In genomic region chr2:135532581-135532980, GRCh38 we compare ENCODE assay signal across 8 cellular contexts. TPM values are rescaled to one million over a fixed set of nuclear protein-coding genes. Genes with fewer than 3 reads are reported as not detected.
DNase-seq lines count a peak whose midpoint lies in the region; ATAC-seq and TF ChIP-seq lines count a peak whose summit lies in the region.
"Had no signal": no experiment of that assay in that cellular context is flagged by ENCODE, and none has a peak within 500 bp of the region (broad histone marks: within the 10 kb centered on the region; RNA-seq: fewer than 3 reads in every experiment).

No MANE protein-coding gene starts in this region.

- H3K4me3 Mint-ChIP-seq in natural killer cell, result no peak overlapping the region

- in situ Hi-C loops in GM23248 (cut with MboI) (no loop called here), gastrocnemius medialis (cut with MboI; ENCODE audit: low sequenced_read_pairs in 4 of 4) (loop anchor here in 2 of 4 donors (10.0 to 25.0 kb wide), 2 partner anchors 212 to 455 kb away; partner anchors contain the start of genes DARS1 (in 1 of the 2) and UBXN4 (in 1 of the 2))

- H3K36me3 ChIP-seq in GM23248 (ENCODE audit: low read depth) (no peaks in the 10 kb centered on the region), OCI-LY1 (ENCODE audit: insufficient read depth, low read length) (peaks cover 25% of the 10 kb centered on the region), gastrocnemius medialis (no peaks in the 10 kb centered on the region)

- 0 out of 2 replicates have a peak, but pooled peaks cover 5% of the 10 kb centered on the region for H4K20me1 ChIP-seq in GM23248 (ENCODE audit: insufficient read depth)
- no peaks in the 10 kb centered on the region for H4K20me1 ChIP-seq in OCI-LY1 (ENCODE audit: insufficient read depth, low read length)

- H3K4me1 Mint-ChIP-seq in natural killer cell, result peaks cover 10 to 20% of the 10 kb centered on the region in 2 donors

- peak overlapping the region; percentile 96 for H3K4me3 ChIP-seq in GM23248
- H3K4me3 ChIP-seq in OCI-LY1 (ENCODE audit: low read depth, low read length, poor library complexity, severe bottlenecking), result peak overlapping the region; percentile 82
- peak overlapping the region; percentile 85 for H3K4me3 ChIP-seq in epithelial cell of proximal tubule (ENCODE audit: low read depth, low read length)
- peak overlapping the region in 3 of 4 donors; percentile 75 to 89 (median 83) for H3K4me3 ChIP-seq in gastrocnemius medialis

- TF ChIP-seq CTCF in OCI-LY1 (IDR thresholded peaks at IDR 0.05; ENCODE audit: low read length) (no peak), epithelial cell of proximal tubule (conservative IDR thresholded peaks at IDR 0.05; ENCODE audit: low read depth, low read length) (no peak), gastrocnemius medialis (IDR thresholded peaks at IDR 0.05 in 4 of 5, conservative IDR thresholded peaks at IDR 0.05 in 1 of 5) (no peak), natural killer cell (IDR thresholded peaks at IDR 0.05) (no peak)

- H3K27ac ChIP-seq in GM23248 (peak overlapping the region; percentile 69), OCI-LY1 (ENCODE audit: low read depth, low read length, poor library complexity, severe bottlenecking) (no peak overlapping the region), gastrocnemius medialis (peak overlapping the region; percentile 83 to 98 (median 92))

- H3K4me2 ChIP-seq in GM23248 (ENCODE audit: unreplicated experiment) (peak overlapping the region; percentile 93), OCI-LY1 (ENCODE audit: low read length) (peak overlapping the region; percentile 94)

- H3K79me2 ChIP-seq in GM23248 (ENCODE audit: insufficient read depth), result peaks cover 75% of the 10 kb centered on the region
- peaks cover 68% of the 10 kb centered on the region for H3K79me2 ChIP-seq in OCI-LY1 (ENCODE audit: insufficient read depth, low read length)

- H3K4me1 ChIP-seq in GM23248 (ENCODE audit: insufficient read depth) (peaks cover 8% of the 10 kb centered on the region), OCI-LY1 (ENCODE audit: insufficient read depth, low read length, severe bottlenecking) (peaks cover 44% of the 10 kb centered on the region), gastrocnemius medialis (peaks cover 14 to 25% of the 10 kb centered on the region in 2 donors)

- H2AFZ ChIP-seq in GM23248 (peak overlapping the region; percentile 67), OCI-LY1 (ENCODE audit: low read length) (no peak overlapping the region)

- H3K27me3 ChIP-seq in GM23248 (replicated peaks; ENCODE audit: insufficient read depth) (no peaks in the 10 kb centered on the region), OCI-LY1 (ENCODE audit: insufficient read depth, low read length) (no peaks in the 10 kb centered on the region), gastrocnemius medialis (no peaks in the 10 kb centered on the region)

- H3F3A ChIP-seq in GM23248 (ENCODE audit: insufficient read depth) (no peaks in the 10 kb centered on the region), OCI-LY1 (ENCODE audit: insufficient read depth, low read length) (no peaks in the 10 kb centered on the region)

- H3K9me3 Mint-ChIP-seq in natural killer cell, result no peaks in the 10 kb centered on the region

- WGBS in GM23248 (ENCODE audit: low coverage in 1 of 2, low lambda C conversion rate in 2 of 2, missing lambda C conversion rate in 2 of 2), 2 experiments, result 9 to 13% methylated on average over 3 of the region's 3 CpGs

- no peaks in the 10 kb centered on the region for H3K27me3 Mint-ChIP-seq in natural killer cell (ENCODE audit: low read depth in 2 of 2)

- no peak overlapping the region for H3K27ac Mint-ChIP-seq in natural killer cell

- peak; percentile 12 for DNase-seq in GM23248
- no peak for DNase-seq in epithelial cell of proximal tubule (ENCODE audit: low read depth)
- DNase-seq in gastrocnemius medialis, result no peak
- DNase-seq in natural killer cell, result no peak
- DNase-seq: stimulated activated CD4-positive, alpha-beta T cell treated with anti-CD3 and anti-CD28 coated beads, Interleukin-12 subunit alpha, Interleukin-12 subunit beta, amount 100 ng/mL, for 4 hours had no signal

- H3K36me3 Mint-ChIP-seq in natural killer cell, result no peaks in the 10 kb centered on the region

- no peak for TF ChIP-seq POLR2A in gastrocnemius medialis (IDR thresholded peaks at IDR 0.05)

- intact Hi-C loops in gastrocnemius medialis (cut with DNase I; ENCODE audit: low total_unique reads), result loop anchor here (10.0 kb wide), 1 partner anchor 342 kb away; the partner anchor contains the start of gene MCM6
- intact Hi-C loops in natural killer cell (cut with micrococcal nuclease), result no loop called here

- peak overlapping the region; percentile 82 for H3K9ac ChIP-seq in GM23248
- peak overlapping the region; percentile 88 for H3K9ac ChIP-seq in OCI-LY1 (ENCODE audit: low read length)

- H3K9me3 ChIP-seq in GM23248 (ENCODE audit: low read depth) (no peaks in the 10 kb centered on the region), OCI-LY1 (ENCODE audit: low read length) (peaks cover 5% of the 10 kb centered on the region; the same call in 1 of the 2 replicates), gastrocnemius medialis (no peaks in the 10 kb centered on the region)

- H3K9me2 ChIP-seq in GM23248 (ENCODE audit: insufficient read depth), result no peaks in the 10 kb centered on the region
- H3K9me2 ChIP-seq in OCI-LY1 (ENCODE audit: low read depth, low read length), result no peaks in the 10 kb centered on the region

- ATAC-seq in gastrocnemius medialis, result no peak
- no peak for ATAC-seq in natural killer cell
- ATAC-seq in GM21367 (IDR thresholded peaks at IDR 0.05; ENCODE audit: unreplicated experiment), result no peak
- ATAC-seq in HG03521 (IDR thresholded peaks at IDR 0.05; ENCODE audit: unreplicated experiment), result no peak

RNA-seq across cellular contexts. Expression of gene R3HDM1, which starts 1.3 kb away (rescaled TPM):
- total RNA-seq in GM23248 (2014; rRNA removed; shearing (Covaris generic)), result 7.6 and 9.2 TPM in 2 replicates
- 16.2 and 18.9 TPM in 2 replicates for polyA plus RNA-seq in GM23248 (2016; fragmentation: Nextera tagmentation; extraction: Ambion mirVana)
- total RNA-seq in epithelial cell of proximal tubule, result 11.3 and 16.7 TPM in 2 replicates
- total RNA-seq in gastrocnemius medialis, result 10 to 100 TPM; 13.5 to 35.7 (median 19.1) TPM
- 10 to 100 TPM; 34.9 to 48.6 (median 39.7) TPM for total RNA-seq in natural killer cell

RNA-seq across cellular contexts. Expression of gene ZRANB3, which starts 1.6 kb away (rescaled TPM):
- total RNA-seq in GM23248 (2014; rRNA removed; shearing (Covaris generic)), result 5.8 and 6.4 TPM in 2 replicates
- 5.7 TPM in 2 replicates for polyA plus RNA-seq in GM23248 (2016; fragmentation: Nextera tagmentation; extraction: Ambion mirVana)
- total RNA-seq in epithelial cell of proximal tubule (7.1 and 7.9 TPM in 2 replicates), gastrocnemius medialis (1 to 10 TPM; 1.9 to 4.8 (median 2.9) TPM), natural killer cell (1 to 10 TPM; 5.0 to 7.7 (median 5.3) TPM)
